21 cellular contexts compared by ENCODE assay signal in the genomic region with DNA sequence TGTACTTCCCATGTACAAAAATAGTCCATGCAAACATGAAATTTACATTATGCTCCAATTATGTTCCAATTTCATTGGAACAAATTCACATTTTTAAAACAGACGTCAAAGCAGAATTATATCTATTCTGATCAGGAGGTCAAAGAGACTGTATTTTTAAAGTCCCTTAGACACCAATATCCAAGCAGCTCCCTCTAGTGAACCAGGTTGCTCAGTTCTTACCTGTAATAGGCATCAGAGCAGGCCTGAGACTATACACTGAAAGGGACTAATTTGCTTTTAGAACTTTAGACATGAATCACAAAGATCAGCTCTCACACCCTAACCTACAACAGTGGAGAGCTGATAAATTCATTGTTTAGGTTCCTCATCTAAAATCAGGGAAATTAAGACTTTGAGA.
"Had no signal": no experiment of that assay in that cellular context is flagged by ENCODE, and none has a peak within 500 bp of the region (broad histone marks: within the 10 kb centered on the region; RNA-seq: fewer than 3 reads in every experiment).

No MANE protein-coding gene starts in this region.

- H3K4me3 ChIP-seq: dorsolateral prefrontal cortex, right lobe of liver, smooth muscle cell, suprapubic skin had no signal

- H3K36me3 ChIP-seq: right lobe of liver, suprapubic skin had no signal

- H3K9ac ChIP-seq: parathyroid adenoma had no signal

- H3K4me1 ChIP-seq: parathyroid adenoma, right lobe of liver, suprapubic skin had no signal

- H3K4me2 ChIP-seq: smooth muscle cell had no signal

- H3K9me3 ChIP-seq: right lobe of liver, suprapubic skin had no signal

- H3K79me2 ChIP-seq: parathyroid adenoma had no signal

- FAIRE-seq: colon had no signal

- H3K27ac ChIP-seq: dorsolateral prefrontal cortex, epithelial cell of prostate, parathyroid adenoma, right lobe of liver, suprapubic skin had no signal

- H2AFZ ChIP-seq: parathyroid adenoma had no signal

- DNase-seq: activated CD4-positive, alpha-beta T cell treated with anti-CD3 and anti-CD28 coated beads, Interleukin-2, amount 10 ng/mL, durations not matched to agents 7 days and 5 days; activated CD8-positive, alpha-beta memory T cell treated with anti-CD3 and anti-CD28 coated beads, Interleukin-2, amount 50 U/mL, for 4 hours; activated naive CD4-positive, alpha-beta T cell treated with anti-CD3 and anti-CD28 coated beads for 36 hours; activated T-cell treated with anti-CD3 and anti-CD28 coated beads, Interleukin-2, amount 50 U/mL, for 4 hours; anterior cingulate cortex; central memory CD4-positive, alpha-beta T cell; dorsolateral prefrontal cortex; foreskin melanocyte; head of caudate nucleus; immature natural killer cell; midbrain; right lobe of liver; stimulated activated CD4-positive, alpha-beta T cell treated with anti-CD3 and anti-CD28 coated beads, Interleukin-4, amount 100 ng/mL, for 1 hour; stimulated activated naive CD8-positive, alpha-beta T cell treated with anti-CD3 and anti-CD28 coated beads, Interleukin-15, amount 100 ng/mL, for 72 hours; trophoblast cell had no signal

- H3K27me3 ChIP-seq: dorsolateral prefrontal cortex, right lobe of liver, suprapubic skin had no signal

- ATAC-seq: activated CD4-positive, CD25-positive, alpha-beta regulatory T cell treated with anti-CD3 and anti-CD28 coated beads, Interleukin-2, amount 50 U/mL, for 24 hours; activated T-cell treated with anti-CD3 and anti-CD28 coated beads, Interleukin-2, amount 50 U/mL, for 4 hours; right lobe of liver; stimulated activated naive CD8-positive, alpha-beta T cell treated with anti-CD3 and anti-CD28 coated beads, Interleukin-15, amount 100 ng/mL, for 72 hours had no signal
